In genomic region chr18:45670281-45670962, GRCh38 we compare ENCODE assay signal across 8 cellular contexts. TPM values are rescaled to one million over a fixed set of nuclear protein-coding genes. Genes with fewer than 3 reads are reported as not detected.
DNase-seq lines count a peak whose midpoint lies in the region; ATAC-seq and TF ChIP-seq lines count a peak whose summit lies in the region.

No MANE protein-coding gene starts in this region.

- no peaks in the 10 kb centered on the region for H3K27me3 ChIP-seq in A673 (replicated peaks; ENCODE audit: insufficient read depth, low read depth, low read length, poor library complexity)

- TF ChIP-seq CTCF in mucosa of descending colon (IDR thresholded peaks at IDR 0.05) (no peak), A673 (conservative IDR thresholded peaks at IDR 0.05; ENCODE audit: low read depth, low read length) (no peak)

- BruUV-seq in A673 (replicated peaks; lab: Mats Ljungman, UMichigan): no TSS peak

- POLR2A ChIA-PET in A673 (lab: Charles Lee; ENCODE audit: low non-redundant PET): no interaction called here

- intact Hi-C loops in mucosa of descending colon (cut with DNase I, micrococcal nuclease) (loop anchor here in 1 of 2 donors (10.0 kb wide), 1 partner anchor 204 kb away; no protein-coding TSS in a partner anchor), A673 (cut with micrococcal nuclease; ENCODE audit: unreplicated experiment) (no loop called here)

- CTCF ChIA-PET in A673 (lab: Charles Lee): no interaction called here

- no peak overlapping the region for H3K27ac ChIP-seq in A673 (ENCODE audit: low read depth, low read length, poor library complexity, severe bottlenecking)

- H3K4me1 ChIP-seq in mucosa of descending colon (ENCODE audit: low read depth): no peaks in the 10 kb centered on the region
- peaks cover 4% of the 10 kb centered on the region for H3K4me1 ChIP-seq in A673 (ENCODE audit: insufficient read depth, low read length, poor library complexity, severe bottlenecking)

- ATAC-seq in GM18498 (IDR thresholded peaks at IDR 0.05; ENCODE audit: unreplicated experiment) (peak; percentile 53), mucosa of descending colon (peak; percentile 45), GM18520 (IDR thresholded peaks at IDR 0.05; ENCODE audit: unreplicated experiment) (no peak)

- H3K9me3 ChIP-seq in mucosa of descending colon: no peaks in the 10 kb centered on the region
- no peaks in the 10 kb centered on the region for H3K9me3 ChIP-seq in A673 (ENCODE audit: low read depth, low read length, poor library complexity, severe bottlenecking)

- DNase-seq in MV-4-11 (lab: John Stamatoyannopoulos, UW): peak; percentile 88
- DNase-seq in activated naive CD4-positive, alpha-beta T cell treated with Interleukin-2 at 50 U/mL for 16 hours: peak; percentile 49
- DNase-seq in mucosa of descending colon: no peak
- no peak for DNase-seq in HuH-7 (ENCODE audit: low spot score)
- no peak for DNase-seq in NCI-H1092 (lab: John Stamatoyannopoulos, UW)
- DNase-seq in A673 (ENCODE audit: low spot score): no peak

- H3K36me3 ChIP-seq in mucosa of descending colon (ENCODE audit: low read depth): no peaks in the 10 kb centered on the region
- H3K36me3 ChIP-seq in A673 (ENCODE audit: insufficient read depth, low read length, poor library complexity, severe bottlenecking): no peaks in the 10 kb centered on the region

- no peak overlapping the region for H3K4me3 ChIP-seq in mucosa of descending colon
- H3K4me3 ChIP-seq in A673 (ENCODE audit: low read depth, low read length, poor library complexity, severe bottlenecking): no peak overlapping the region

RNA-seq across cellular contexts. Expression of gene SLC14A1, which starts 53.6 kb away (rescaled TPM):
- total RNA-seq in mucosa of descending colon (1 to 10 TPM in 2 of 3 donors, under 1 TPM in 1; 0.46 to 1.1 (median 1.1) TPM), A673 (2021) (not detected in 2 replicates)

RNA-seq across cellular contexts. Expression of gene SLC14A2, which starts 55.1 kb away (rescaled TPM):
- total RNA-seq in mucosa of descending colon (under 1 TPM in 1 of 3 donors, not detected in 2; 0.17 TPM), A673 (2021) (not detected in 2 replicates)

Comparison
In these comparisons a context has a peak if more than half of its experiments do, and no peak if none do; other contexts are left out.
1. DNase-seq: peak in MV-4-11 (single experiment) and activated naive CD4-positive, alpha-beta T cell treated with Interleukin-2 at 50 U/mL for 16 hours (single experiment); none in mucosa of descending colon (0 of 3), HuH-7 (single experiment), NCI-H1092 (single experiment) and A673 (single experiment).